ENCODE assay signal across 1 cellular context in the genomic region with DNA sequence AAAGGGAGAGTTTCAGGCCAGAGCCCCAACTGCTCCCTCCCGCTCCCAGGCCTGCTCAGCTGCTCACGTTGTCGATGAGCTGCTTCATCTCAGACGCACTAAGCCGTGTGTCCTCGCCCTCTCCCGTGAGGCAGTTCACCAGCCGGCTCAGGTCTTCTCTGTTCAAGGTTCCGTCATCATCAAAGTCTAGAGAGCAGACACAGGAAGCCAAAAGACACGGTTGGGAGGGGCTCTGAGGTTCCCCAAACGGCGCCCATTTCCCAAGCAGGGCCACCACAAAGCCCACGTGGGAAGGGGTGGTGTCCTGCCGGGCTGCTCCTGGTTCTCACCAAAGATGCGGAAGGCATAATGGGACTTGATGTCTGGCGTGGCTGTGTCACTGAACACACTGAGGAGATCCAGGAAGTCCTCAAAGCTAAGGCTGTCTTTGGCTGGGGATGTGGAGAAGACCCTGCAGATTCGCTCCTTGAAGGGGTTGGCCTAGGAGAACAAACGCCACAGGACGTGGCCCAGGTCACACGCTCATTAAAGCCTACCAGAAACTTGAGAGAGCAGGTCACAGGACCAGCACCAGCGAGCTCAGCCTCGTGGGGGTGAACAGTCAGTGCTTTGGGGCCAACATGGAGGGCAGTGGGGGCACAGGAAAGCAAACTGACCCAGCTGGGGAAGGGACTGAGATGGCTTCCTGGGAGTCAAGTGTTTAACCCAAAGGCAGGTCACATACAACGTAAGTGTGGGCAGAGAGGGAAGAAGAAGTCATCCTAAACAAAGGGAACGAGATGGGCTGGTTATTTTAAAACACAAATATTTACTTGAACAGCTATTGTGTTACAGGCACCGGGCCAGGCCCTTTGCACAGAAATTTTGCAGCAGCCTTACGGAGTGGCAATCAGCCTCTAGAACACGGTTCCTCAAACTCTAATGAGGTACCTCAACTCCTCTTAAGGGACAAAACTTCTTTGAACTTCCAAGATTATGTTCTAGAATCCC.
TF ChIP-seq lines count a peak whose summit lies in the region.

No MANE protein-coding gene starts in this region.

TF ChIP-seq in GM23338, 12 proteins besides CTCF, POLR2A, EP300 and RAD21 (continued from another document):
- TF ChIP-seq, protein P1, sequence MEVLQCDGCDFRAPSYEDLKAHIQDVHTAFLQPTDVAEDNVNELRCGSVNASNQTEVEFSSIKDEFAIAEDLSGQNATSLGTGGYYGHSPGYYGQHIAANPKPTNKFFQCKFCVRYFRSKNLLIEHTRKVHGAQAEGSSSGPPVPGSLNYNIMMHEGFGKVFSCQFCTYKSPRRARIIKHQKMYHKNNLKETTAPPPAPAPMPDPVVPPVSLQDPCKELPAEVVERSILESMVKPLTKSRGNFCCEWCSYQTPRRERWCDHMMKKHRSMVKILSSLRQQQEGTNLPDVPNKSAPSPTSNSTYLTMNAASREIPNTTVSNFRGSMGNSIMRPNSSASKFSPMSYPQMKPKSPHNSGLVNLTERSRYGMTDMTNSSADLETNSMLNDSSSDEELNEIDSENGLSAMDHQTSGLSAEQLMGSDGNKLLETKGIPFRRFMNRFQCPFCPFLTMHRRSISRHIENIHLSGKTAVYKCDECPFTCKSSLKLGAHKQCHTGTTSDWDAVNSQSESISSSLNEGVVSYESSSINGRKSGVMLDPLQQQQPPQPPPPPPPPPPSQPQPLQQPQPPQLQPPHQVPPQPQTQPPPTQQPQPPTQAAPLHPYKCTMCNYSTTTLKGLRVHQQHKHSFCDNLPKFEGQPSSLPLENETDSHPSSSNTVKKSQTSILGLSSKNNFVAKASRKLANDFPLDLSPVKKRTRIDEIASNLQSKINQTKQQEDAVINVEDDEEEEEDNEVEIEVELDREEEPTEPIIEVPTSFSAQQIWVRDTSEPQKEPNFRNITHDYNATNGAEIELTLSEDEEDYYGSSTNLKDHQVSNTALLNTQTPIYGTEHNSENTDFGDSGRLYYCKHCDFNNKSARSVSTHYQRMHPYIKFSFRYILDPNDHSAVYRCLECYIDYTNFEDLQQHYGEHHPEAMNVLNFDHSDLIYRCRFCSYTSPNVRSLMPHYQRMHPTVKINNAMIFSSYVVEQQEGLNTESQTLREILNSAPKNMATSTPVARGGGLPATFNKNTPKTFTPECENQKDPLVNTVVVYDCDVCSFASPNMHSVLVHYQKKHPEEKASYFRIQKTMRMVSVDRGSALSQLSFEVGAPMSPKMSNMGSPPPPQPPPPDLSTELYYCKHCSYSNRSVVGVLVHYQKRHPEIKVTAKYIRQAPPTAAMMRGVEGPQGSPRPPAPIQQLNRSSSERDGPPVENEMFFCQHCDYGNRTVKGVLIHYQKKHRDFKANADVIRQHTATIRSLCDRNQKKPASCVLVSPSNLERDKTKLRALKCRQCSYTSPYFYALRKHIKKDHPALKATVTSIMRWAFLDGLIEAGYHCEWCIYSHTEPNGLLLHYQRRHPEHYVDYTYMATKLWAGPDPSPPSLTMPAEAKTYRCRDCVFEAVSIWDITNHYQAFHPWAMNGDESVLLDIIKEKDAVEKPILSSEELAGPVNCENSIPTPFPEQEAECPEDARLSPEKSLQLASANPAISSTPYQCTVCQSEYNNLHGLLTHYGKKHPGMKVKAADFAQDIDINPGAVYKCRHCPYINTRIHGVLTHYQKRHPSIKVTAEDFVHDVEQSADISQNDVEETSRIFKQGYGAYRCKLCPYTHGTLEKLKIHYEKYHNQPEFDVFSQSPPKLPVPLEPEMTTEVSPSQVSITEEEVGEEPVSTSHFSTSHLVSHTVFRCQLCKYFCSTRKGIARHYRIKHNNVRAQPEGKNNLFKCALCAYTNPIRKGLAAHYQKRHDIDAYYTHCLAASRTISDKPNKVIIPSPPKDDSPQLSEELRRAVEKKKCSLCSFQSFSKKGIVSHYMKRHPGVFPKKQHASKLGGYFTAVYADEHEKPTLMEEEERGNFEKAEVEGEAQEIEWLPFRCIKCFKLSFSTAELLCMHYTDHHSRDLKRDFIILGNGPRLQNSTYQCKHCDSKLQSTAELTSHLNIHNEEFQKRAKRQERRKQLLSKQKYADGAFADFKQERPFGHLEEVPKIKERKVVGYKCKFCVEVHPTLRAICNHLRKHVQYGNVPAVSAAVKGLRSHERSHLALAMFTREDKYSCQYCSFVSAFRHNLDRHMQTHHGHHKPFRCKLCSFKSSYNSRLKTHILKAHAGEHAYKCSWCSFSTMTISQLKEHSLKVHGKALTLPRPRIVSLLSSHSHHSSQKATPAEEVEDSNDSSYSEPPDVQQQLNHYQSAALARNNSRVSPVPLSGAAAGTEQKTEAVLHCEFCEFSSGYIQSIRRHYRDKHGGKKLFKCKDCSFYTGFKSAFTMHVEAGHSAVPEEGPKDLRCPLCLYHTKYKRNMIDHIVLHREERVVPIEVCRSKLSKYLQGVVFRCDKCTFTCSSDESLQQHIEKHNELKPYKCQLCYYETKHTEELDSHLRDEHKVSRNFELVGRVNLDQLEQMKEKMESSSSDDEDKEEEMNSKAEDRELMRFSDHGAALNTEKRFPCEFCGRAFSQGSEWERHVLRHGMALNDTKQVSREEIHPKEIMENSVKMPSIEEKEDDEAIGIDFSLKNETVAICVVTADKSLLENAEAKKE (CRISPR knock-in tag; IDR thresholded peaks at IDR 0.05), result no peak
- TF ChIP-seq, protein P2, sequence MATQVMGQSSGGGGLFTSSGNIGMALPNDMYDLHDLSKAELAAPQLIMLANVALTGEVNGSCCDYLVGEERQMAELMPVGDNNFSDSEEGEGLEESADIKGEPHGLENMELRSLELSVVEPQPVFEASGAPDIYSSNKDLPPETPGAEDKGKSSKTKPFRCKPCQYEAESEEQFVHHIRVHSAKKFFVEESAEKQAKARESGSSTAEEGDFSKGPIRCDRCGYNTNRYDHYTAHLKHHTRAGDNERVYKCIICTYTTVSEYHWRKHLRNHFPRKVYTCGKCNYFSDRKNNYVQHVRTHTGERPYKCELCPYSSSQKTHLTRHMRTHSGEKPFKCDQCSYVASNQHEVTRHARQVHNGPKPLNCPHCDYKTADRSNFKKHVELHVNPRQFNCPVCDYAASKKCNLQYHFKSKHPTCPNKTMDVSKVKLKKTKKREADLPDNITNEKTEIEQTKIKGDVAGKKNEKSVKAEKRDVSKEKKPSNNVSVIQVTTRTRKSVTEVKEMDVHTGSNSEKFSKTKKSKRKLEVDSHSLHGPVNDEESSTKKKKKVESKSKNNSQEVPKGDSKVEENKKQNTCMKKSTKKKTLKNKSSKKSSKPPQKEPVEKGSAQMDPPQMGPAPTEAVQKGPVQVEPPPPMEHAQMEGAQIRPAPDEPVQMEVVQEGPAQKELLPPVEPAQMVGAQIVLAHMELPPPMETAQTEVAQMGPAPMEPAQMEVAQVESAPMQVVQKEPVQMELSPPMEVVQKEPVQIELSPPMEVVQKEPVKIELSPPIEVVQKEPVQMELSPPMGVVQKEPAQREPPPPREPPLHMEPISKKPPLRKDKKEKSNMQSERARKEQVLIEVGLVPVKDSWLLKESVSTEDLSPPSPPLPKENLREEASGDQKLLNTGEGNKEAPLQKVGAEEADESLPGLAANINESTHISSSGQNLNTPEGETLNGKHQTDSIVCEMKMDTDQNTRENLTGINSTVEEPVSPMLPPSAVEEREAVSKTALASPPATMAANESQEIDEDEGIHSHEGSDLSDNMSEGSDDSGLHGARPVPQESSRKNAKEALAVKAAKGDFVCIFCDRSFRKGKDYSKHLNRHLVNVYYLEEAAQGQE (IDR thresholded peaks at IDR 0.05; ENCODE audit: unreplicated experiment), result no peak
- TF ChIP-seq ZNF114 (CRISPR knock-in tag; IDR thresholded peaks at IDR 0.05), result no peak
- TF ChIP-seq STAT1 (IDR thresholded peaks at IDR 0.05; ENCODE audit: unreplicated experiment), result no peak
- no peak for TF ChIP-seq ZNF331 (CRISPR knock-in tag; IDR thresholded peaks at IDR 0.05; ENCODE audit: low read depth)
TF ChIP-seq in GM23338: peak in this region for 0.
